ENCODE assay signal across 18 cellular contexts in the genomic region with DNA sequence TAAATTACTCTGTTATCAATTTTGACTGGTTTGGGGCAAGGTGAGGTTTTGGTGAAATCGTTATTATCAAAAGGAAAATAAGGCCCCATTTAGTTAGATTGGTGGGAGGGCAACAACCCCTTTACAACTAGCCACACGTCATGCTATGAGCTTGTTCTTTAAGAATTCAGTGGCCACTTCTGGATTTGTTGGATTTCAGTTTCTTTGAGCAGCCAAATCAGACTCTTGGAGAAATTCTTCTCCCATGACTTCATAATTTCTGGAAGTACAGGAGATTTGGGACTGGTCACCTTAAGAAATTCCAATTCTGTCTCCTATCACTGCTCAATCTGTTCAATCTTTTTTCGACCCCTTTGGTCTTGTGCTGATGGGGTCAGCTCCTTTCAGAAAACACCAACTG. TPM values are rescaled to one million over a fixed set of nuclear protein-coding genes. Genes with fewer than 3 reads are reported as not detected.
A peak's percentile ranks its signal among the peaks of the same experiment; 100 is the strongest.
DNase-seq lines count a peak whose midpoint lies in the region; ATAC-seq and TF ChIP-seq lines count a peak whose summit lies in the region.
"Had no signal": no experiment of that assay in that cellular context is flagged by ENCODE, and none has a peak within 500 bp of the region (broad histone marks: within the 10 kb centered on the region; RNA-seq: fewer than 3 reads in every experiment).

No MANE protein-coding gene starts in this region.

- in situ Hi-C loops in astrocyte of the spinal cord (cut with HindIII; ENCODE audit: low sequenced_read_pairs) = no loop called here

- TF ChIP-seq CTCF in astrocyte of the spinal cord (IDR thresholded peaks at IDR 0.05; ENCODE audit: low read depth, low read length) (no peak), lower leg skin (IDR thresholded peaks at IDR 0.05) (no peak)

- H3K4me3 ChIP-seq in astrocyte of the spinal cord (ENCODE audit: low read depth, low read length) (no peak overlapping the region), lower leg skin (ENCODE audit: low read depth, poor library complexity, severe bottlenecking) (no peak overlapping the region)
- H3K4me3 ChIP-seq: A549 had no signal

- DNase-seq in ELR (ENCODE audit: low read depth) (peak; percentile 55), M059J (ENCODE audit: low read depth) (peak; percentile 69), astrocyte of the spinal cord (ENCODE audit: low read depth, low spot score) (peak; percentile 56), foreskin melanocyte (no peak), HUDEP-2 (lab: John Stamatoyannopoulos, UW; ENCODE audit: unreplicated experiment in 76 of 76) (no peak), lower leg skin (ENCODE audit: low spot score in 2 of 2) (no peak)
- DNase-seq: Caco-2; CD8-positive, alpha-beta T cell; NCI-H1694; NCI-H2081; NCI-H2227 treated with DMSO at 0.1 percent for 48 hours; NCI-H526 treated with DMSO at 0.1 percent for 48 hours; SK-N-SH; SW 1271 had no signal

- WGBS in lower leg skin, 2 donors = 88 to 89% methylated on average over 3 of the region's 3 CpGs

- ATAC-seq in HG03139 (IDR thresholded peaks at IDR 0.05; ENCODE audit: unreplicated experiment) = no peak
- ATAC-seq: A549; CD8-positive, alpha-beta T cell; Panc1 had no signal

- TF ChIP-seq POLR2A in lower leg skin (IDR thresholded peaks at IDR 0.05) = no peak

- intact Hi-C loops in lower leg skin (cut with DNase I; ENCODE audit: low total_unique reads) = no loop called here

RNA-seq across cellular contexts. Expression of a gene that starts 14.8 kb away (rescaled TPM):
- total RNA-seq in M059J (2014; rRNA removed; shearing (Covaris generic)) = 92.8 and 113 TPM in 2 replicates
- 10 to 100 TPM in 2 of 4 donors, 1 to 10 TPM in 2; 8.7 to 16.1 (median 10.8) TPM for total RNA-seq in lower leg skin
- total RNA-seq: B cell had no signal

Comparison
In these comparisons a context has a peak if more than half of its experiments do, and no peak if none do; other contexts are left out.
1. DNase-seq: peak in ELR (single experiment), M059J (single experiment) and astrocyte of the spinal cord (single experiment); none in foreskin melanocyte (single experiment), HUDEP-2 (0 of 76) and lower leg skin (0 of 2).